In genomic region chr14:97143456-97143855, GRCh38 we compare ENCODE assay signal across 16 cellular contexts.
"Had no signal": no experiment of that assay in that cellular context is flagged by ENCODE, and none has a peak within 500 bp of the region (broad histone marks: within the 10 kb centered on the region; RNA-seq: fewer than 3 reads in every experiment).

No MANE protein-coding gene starts in this region.

- H3K9me3 ChIP-seq: esophagus muscularis mucosa, gastroesophageal sphincter, heart right ventricle, left lung, lower lobe of right lung, mucosa of descending colon had no signal

- H3K36me3 ChIP-seq: esophagus muscularis mucosa, gastroesophageal sphincter, heart right ventricle, left lung, lower lobe of right lung had no signal

- H3K4me3 ChIP-seq: coronary artery, dorsolateral prefrontal cortex, esophagus muscularis mucosa, gastroesophageal sphincter, heart right ventricle, left lung, lower lobe of right lung, mucosa of descending colon had no signal

- H3K4me1 ChIP-seq: esophagus muscularis mucosa, foreskin keratinocyte, gastroesophageal sphincter, heart right ventricle, left lung, lower lobe of right lung had no signal

- H3K27me3 ChIP-seq: left lung had no signal

- H3K27ac ChIP-seq: coronary artery, dorsolateral prefrontal cortex, esophagus muscularis mucosa, foreskin keratinocyte, gastroesophageal sphincter, heart right ventricle, left lung, lower lobe of right lung had no signal

- DNase-seq: dermis blood vessel endothelial cell; dorsolateral prefrontal cortex; effector CD4-positive, alpha-beta T cell; effector memory CD4-positive, alpha-beta T cell; foreskin keratinocyte; heart right ventricle; hippocampal formation; left cardiac atrium; left lung; left ventricle myocardium superior; lower lobe of right lung; mesenchymal stem cell; mucosa of descending colon had no signal

- ATAC-seq: foreskin keratinocyte, gastroesophageal sphincter, heart right ventricle, left cardiac atrium, left lung, left ventricle myocardium superior, lower lobe of right lung, mucosa of descending colon had no signal
